Comparison of ENCODE assay signal across 18 cellular contexts in the genomic region with DNA sequence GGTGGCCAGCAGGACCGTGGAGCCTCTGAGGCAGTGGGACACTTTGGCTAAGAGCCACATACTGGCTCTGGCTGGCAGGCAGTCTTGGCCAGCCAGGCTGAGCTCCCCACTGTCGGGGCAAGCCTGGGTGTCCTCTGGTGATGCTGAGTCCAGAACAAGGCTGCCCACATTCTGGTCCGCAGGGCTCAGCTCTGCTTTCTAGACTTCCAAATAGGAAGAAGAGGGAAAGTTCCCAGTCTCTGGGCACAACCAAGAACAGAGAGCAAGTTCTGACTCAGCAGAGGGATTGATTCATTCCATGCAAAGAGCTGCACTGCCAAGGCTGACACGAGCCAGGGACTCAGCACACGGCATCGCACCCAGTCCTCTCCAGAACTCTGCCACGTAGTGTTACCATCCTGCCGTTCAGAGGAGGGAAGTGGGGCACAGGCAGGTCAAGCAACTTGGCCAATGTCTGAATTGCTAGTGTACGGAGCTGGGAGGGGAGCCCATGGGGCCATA. TPM values are rescaled to one million over a fixed set of nuclear protein-coding genes. Genes with fewer than 3 reads are reported as not detected.
DNase-seq lines count a peak whose midpoint lies in the region; ATAC-seq, FAIRE-seq and TF ChIP-seq lines count a peak whose summit lies in the region.
"Had no signal": no experiment of that assay in that cellular context is flagged by ENCODE, and none has a peak within 500 bp of the region (broad histone marks: within the 10 kb centered on the region; RNA-seq: fewer than 3 reads in every experiment).

No MANE protein-coding gene starts in this region.

- H2AFZ ChIP-seq in astrocyte (ENCODE audit: low read depth, low read length), result no peak overlapping the region

- no peak overlapping the region for H3K27ac ChIP-seq in right cardiac atrium (ENCODE audit: low read length)
- no peak overlapping the region for H3K27ac ChIP-seq in astrocyte (ENCODE audit: low read depth, low read length)
- no peak overlapping the region for H3K27ac ChIP-seq in foreskin keratinocyte
- H3K27ac ChIP-seq: uterus had no signal

- no peak overlapping the region for H3K27ac Mint-ChIP-seq in astrocyte (ENCODE audit: unreplicated experiment)
- H3K27ac Mint-ChIP-seq: activated CD8-positive, alpha-beta T cell treated with anti-CD3 and anti-CD28 coated beads, Interleukin-2, amount 10 ng/mL, durations not matched to agents 7 days and 5 days; activated naive CD8-positive, alpha-beta T cell treated with anti-CD3 and anti-CD28 coated beads, Interleukin-2, amount 10 ng/mL, durations not matched to agents 7 days and 5 days; activated T-cell treated with anti-CD3 and anti-CD28 coated beads, Interleukin-2, amount 50 U/mL, for 72 hours; stimulated activated naive CD8-positive, alpha-beta T cell treated with anti-CD3 and anti-CD28 coated beads, Interleukin-15, amount 100 ng/mL, for 72 hours had no signal

- H3K36me3 Mint-ChIP-seq in astrocyte (ENCODE audit: low read depth, unreplicated experiment), result no peaks in the 10 kb centered on the region
- H3K36me3 Mint-ChIP-seq: activated naive CD8-positive, alpha-beta T cell treated with anti-CD3 and anti-CD28 coated beads, Interleukin-2, amount 10 ng/mL, durations not matched to agents 7 days and 5 days had no signal

- no peak overlapping the region for H3K4me3 Mint-ChIP-seq in astrocyte (ENCODE audit: unreplicated experiment)
- H3K4me3 Mint-ChIP-seq: activated CD8-positive, alpha-beta T cell treated with anti-CD3 and anti-CD28 coated beads, Interleukin-2, amount 10 ng/mL, durations not matched to agents 7 days and 5 days; activated naive CD8-positive, alpha-beta T cell treated with anti-CD3 and anti-CD28 coated beads, Interleukin-2, amount 10 ng/mL, durations not matched to agents 7 days and 5 days; activated T-cell treated with anti-CD3 and anti-CD28 coated beads, Interleukin-2, amount 50 U/mL, for 72 hours; stimulated activated naive CD8-positive, alpha-beta T cell treated with anti-CD3 and anti-CD28 coated beads, Interleukin-15, amount 100 ng/mL, for 72 hours had no signal

- H3K9me3 ChIP-seq in right cardiac atrium (ENCODE audit: control insufficient read depth, low read length), result no peaks in the 10 kb centered on the region
- no peaks in the 10 kb centered on the region for H3K9me3 ChIP-seq in astrocyte (ENCODE audit: insufficient read depth, low read depth, low read length)
- no peaks in the 10 kb centered on the region for H3K9me3 ChIP-seq in HAP-1
- H3K9me3 ChIP-seq: uterus had no signal

- H3K27me3 Mint-ChIP-seq in astrocyte (ENCODE audit: low read depth, unreplicated experiment), result peaks cover 3% of the 10 kb centered on the region
- H3K27me3 Mint-ChIP-seq: stimulated activated naive CD8-positive, alpha-beta T cell treated with anti-CD3 and anti-CD28 coated beads, Interleukin-15, amount 100 ng/mL, for 72 hours had no signal

- in situ Hi-C loops in HAP-1 (cut with MboI; ENCODE audit: low sequenced_read_pairs), result loop anchor here (10.0 kb wide), 3 partner anchors 57 to 107 kb away; a partner anchor contains a TSS

- ATAC-seq in right cardiac atrium, result peak; percentile 52 to 71
- no peak for ATAC-seq in Right ventricle myocardium inferior
- peak; percentile 74 for ATAC-seq in foreskin keratinocyte
- ATAC-seq: activated CD8-positive, alpha-beta T cell treated with anti-CD3 and anti-CD28 coated beads, Interleukin-2, amount 10 ng/mL, durations not matched to agents 7 days and 5 days; activated T-cell treated with anti-CD3 and anti-CD28 coated beads, Interleukin-2, amount 50 U/mL, for 72 hours; stimulated activated naive CD8-positive, alpha-beta T cell treated with anti-CD3 and anti-CD28 coated beads, Interleukin-15, amount 100 ng/mL, for 72 hours had no signal

- peaks cover 2% of the 10 kb centered on the region for H3K9me3 Mint-ChIP-seq in astrocyte (ENCODE audit: unreplicated experiment)
- H3K9me3 Mint-ChIP-seq: activated naive CD8-positive, alpha-beta T cell treated with anti-CD3 and anti-CD28 coated beads, Interleukin-2, amount 10 ng/mL, durations not matched to agents 7 days and 5 days; activated T-cell treated with anti-CD3 and anti-CD28 coated beads, Interleukin-2, amount 50 U/mL, for 72 hours; stimulated activated naive CD8-positive, alpha-beta T cell treated with anti-CD3 and anti-CD28 coated beads, Interleukin-15, amount 100 ng/mL, for 72 hours had no signal

- H3K4me2 ChIP-seq in astrocyte (ENCODE audit: low read length), result no peak overlapping the region

- no peaks in the 10 kb centered on the region for H3K4me1 Mint-ChIP-seq in astrocyte (ENCODE audit: low read depth, unreplicated experiment)
- H3K4me1 Mint-ChIP-seq: activated naive CD8-positive, alpha-beta T cell treated with anti-CD3 and anti-CD28 coated beads, Interleukin-2, amount 10 ng/mL, durations not matched to agents 7 days and 5 days; stimulated activated naive CD8-positive, alpha-beta T cell treated with anti-CD3 and anti-CD28 coated beads, Interleukin-15, amount 100 ng/mL, for 72 hours had no signal

- DNase-seq in right cardiac atrium, result no peak
- DNase-seq in Right ventricle myocardium inferior (ENCODE audit: missing footprints), result no peak
- peak; percentile 2 for DNase-seq in astrocyte (ENCODE audit: low read depth)
- peak in 1 of 2 donors; percentile 19 for DNase-seq in foreskin keratinocyte
- DNase-seq in HAP-1 (ENCODE audit: low spot score in 2 of 2), result no peak
- DNase-seq in SK-N-DZ (ENCODE audit: low spot score), result no peak
- DNase-seq in NCI-H187 (lab: John Stamatoyannopoulos, UW), result no peak
- no peak for DNase-seq in NCI-H2029 treated with DMSO at 0.1 percent for 48 hours (lab: John Stamatoyannopoulos, UW)
- DNase-seq: activated CD8-positive, alpha-beta T cell treated with anti-CD3 and anti-CD28 coated beads, Interleukin-2, amount 10 ng/mL, durations not matched to agents 7 days and 5 days; activated naive CD8-positive, alpha-beta T cell treated with anti-CD3 and anti-CD28 coated beads, Interleukin-2, amount 10 ng/mL, durations not matched to agents 7 days and 5 days; activated T-cell treated with anti-CD3 and anti-CD28 coated beads, Interleukin-2, amount 50 U/mL, for 72 hours; COR-L47; GDM1; NCI-H1048; NCI-H2107; NCI-H774; stimulated activated naive CD8-positive, alpha-beta T cell treated with anti-CD3 and anti-CD28 coated beads, Interleukin-15, amount 100 ng/mL, for 72 hours; uterus had no signal

- WGBS in right cardiac atrium, result 35% methylated on average over 9 of the region's 9 CpGs

- TF ChIP-seq CTCF in astrocyte (IDR thresholded peaks at IDR 0.05; ENCODE audit: insufficient read depth, low read depth, low read length), result no peak
- TF ChIP-seq CTCF in foreskin keratinocyte (conservative IDR thresholded peaks at IDR 0.05), result no peak

- H3K27me3 ChIP-seq in right cardiac atrium (ENCODE audit: control insufficient read depth, insufficient read depth), result no peaks in the 10 kb centered on the region
- H3K27me3 ChIP-seq in astrocyte (ENCODE audit: insufficient read depth, low read length), result peaks cover 3% of the 10 kb centered on the region
- H3K27me3 ChIP-seq in foreskin keratinocyte, result peaks cover 5% of the 10 kb centered on the region
- H3K27me3 ChIP-seq in HAP-1 (ENCODE audit: low read depth), result no peaks in the 10 kb centered on the region
- H3K27me3 ChIP-seq: uterus had no signal

- no peaks in the 10 kb centered on the region for H3K4me1 ChIP-seq in right cardiac atrium (ENCODE audit: control insufficient read depth, insufficient read depth, low read length)
- H3K4me1 ChIP-seq in astrocyte (ENCODE audit: insufficient read depth, low read length), result no peaks in the 10 kb centered on the region
- no peaks in the 10 kb centered on the region for H3K4me1 ChIP-seq in foreskin keratinocyte
- H3K4me1 ChIP-seq in HAP-1, result no peaks in the 10 kb centered on the region
- H3K4me1 ChIP-seq: uterus had no signal

- H3K4me3 ChIP-seq in right cardiac atrium (ENCODE audit: low read length) (no peak overlapping the region), astrocyte (ENCODE audit: insufficient read depth, low read depth, low read length) (no peak overlapping the region), HAP-1 (no peak overlapping the region)
- H3K4me3 ChIP-seq: uterus had no signal

- H3K36me3 ChIP-seq in astrocyte (ENCODE audit: insufficient read depth, low read length) (no peaks in the 10 kb centered on the region), HAP-1 (replicated peaks) (no peaks in the 10 kb centered on the region)
- H3K36me3 ChIP-seq: uterus had no signal

- H3K9ac ChIP-seq in astrocyte (ENCODE audit: low read length), result no peak overlapping the region

- intact Hi-C loops in right cardiac atrium (cut with DNase I), result no loop called here
- intact Hi-C loops in Right ventricle myocardium inferior (cut with DNase I), result no loop called here

- H3K79me2 ChIP-seq in astrocyte (ENCODE audit: insufficient read depth, low read length), result no peaks in the 10 kb centered on the region

- no peak for FAIRE-seq in astrocyte (lab: Jason Lieb, UNC)

- H4K20me1 ChIP-seq in astrocyte (ENCODE audit: insufficient read depth, low read length), result no peaks in the 10 kb centered on the region

RNA-seq across cellular contexts. Expression of a gene that starts 58.9 kb away (rescaled TPM):
- total RNA-seq in right cardiac atrium, result under 1 TPM in 2 of 4 donors, not detected in 2; 0.08 to 0.09 TPM
- 0.02 TPM for polyA plus RNA-seq in right cardiac atrium
- total RNA-seq in Right ventricle myocardium inferior, result 0.22 TPM
- total RNA-seq in astrocyte, result 0.07 and 0.09 TPM in 2 replicates
- not detected in 2 replicates for total RNA-seq in foreskin keratinocyte
- polyA plus RNA-seq in foreskin keratinocyte, result not detected in 2 replicates
- 0.09 and 0.10 TPM in 2 replicates for polyA plus RNA-seq in SK-N-DZ (2014; cell fraction: cytosol; rRNA removed)
- polyA plus RNA-seq in SK-N-DZ (2014; cell fraction: nucleus; rRNA removed), result 0.10 and 0.27 TPM in 2 replicates
- total RNA-seq: activated CD8-positive, alpha-beta T cell treated with anti-CD3 and anti-CD28 coated beads, Interleukin-2, amount 10 ng/mL, durations not matched to agents 7 days and 5 days had no signal
